In the genomic region with DNA sequence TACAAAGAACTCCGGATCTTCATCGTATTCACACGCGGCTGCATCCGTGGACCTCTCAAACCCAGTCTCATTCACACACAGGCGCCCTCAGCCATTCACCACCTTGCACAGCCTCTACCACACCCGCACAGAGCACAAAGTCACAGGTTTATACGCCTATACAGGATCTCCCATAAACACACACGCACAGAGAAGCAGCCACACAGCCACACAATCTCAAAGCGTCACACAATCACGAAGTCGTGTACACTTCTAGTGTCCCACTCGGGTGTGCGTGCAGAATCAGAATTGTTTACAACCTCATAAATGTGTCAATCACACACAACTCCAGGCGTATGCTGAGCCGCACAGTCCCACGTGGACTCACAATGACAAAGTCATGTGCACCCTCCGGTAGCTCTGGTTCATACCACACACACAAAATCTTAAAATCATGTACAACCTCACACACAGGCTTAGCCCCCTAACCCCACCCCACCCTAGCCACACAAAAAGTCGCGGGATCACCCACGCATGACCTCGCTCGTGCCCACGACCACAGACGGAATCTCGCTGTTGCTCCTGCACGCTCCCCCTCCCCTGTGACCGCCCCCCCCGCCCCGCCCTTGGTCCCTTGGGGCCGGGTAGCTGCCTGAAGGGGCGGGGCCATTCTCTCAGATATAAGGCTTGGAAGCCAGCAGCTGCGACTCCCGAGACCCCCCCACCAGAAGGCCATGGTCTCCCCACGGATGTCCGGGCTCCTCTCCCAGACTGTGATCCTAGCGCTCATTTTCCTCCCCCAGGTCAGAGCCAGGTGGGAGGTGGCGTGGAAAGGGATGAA, we compare ENCODE assay signal across 9 cellular contexts. TPM values are rescaled to one million over a fixed set of nuclear protein-coding genes. Genes with fewer than 3 reads are reported as not detected.
DNase-seq lines count a peak whose midpoint lies in the region; ATAC-seq lines count a peak whose summit lies in the region.
"Had no signal": no experiment of that assay in that cellular context is flagged by ENCODE, and none has a peak within 500 bp of the region (broad histone marks: within the 10 kb centered on the region; RNA-seq: fewer than 3 reads in every experiment).

A gene with protein sequence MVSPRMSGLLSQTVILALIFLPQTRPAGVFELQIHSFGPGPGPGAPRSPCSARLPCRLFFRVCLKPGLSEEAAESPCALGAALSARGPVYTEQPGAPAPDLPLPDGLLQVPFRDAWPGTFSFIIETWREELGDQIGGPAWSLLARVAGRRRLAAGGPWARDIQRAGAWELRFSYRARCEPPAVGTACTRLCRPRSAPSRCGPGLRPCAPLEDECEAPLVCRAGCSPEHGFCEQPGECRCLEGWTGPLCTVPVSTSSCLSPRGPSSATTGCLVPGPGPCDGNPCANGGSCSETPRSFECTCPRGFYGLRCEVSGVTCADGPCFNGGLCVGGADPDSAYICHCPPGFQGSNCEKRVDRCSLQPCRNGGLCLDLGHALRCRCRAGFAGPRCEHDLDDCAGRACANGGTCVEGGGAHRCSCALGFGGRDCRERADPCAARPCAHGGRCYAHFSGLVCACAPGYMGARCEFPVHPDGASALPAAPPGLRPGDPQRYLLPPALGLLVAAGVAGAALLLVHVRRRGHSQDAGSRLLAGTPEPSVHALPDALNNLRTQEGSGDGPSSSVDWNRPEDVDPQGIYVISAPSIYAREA (plus strand): TSS at position 686 of the 820 bp plus-strand sequence. CDS start 28 bp downstream, at position 714.

- H3K4me1 Mint-ChIP-seq in activated CD8-positive, alpha-beta T cell treated with anti-CD3 and anti-CD28 coated beads, Interleukin-2, amount 10 ng/mL, durations not matched to agents 7 days and 5 days (ENCODE audit: low read depth) = peaks cover 23% of the 10 kb centered on the region

- POLR2A ChIA-PET in activated CD8-positive, alpha-beta T cell treated with anti-CD3 and anti-CD28 coated beads, Interleukin-2, amount 10 ng/mL, durations not matched to agents 7 days and 5 days (lab: Charles Lee) = interaction anchor here (0.7 to 1.6 kb wide), 3 partner anchors 12 to 63 kb away, joined by 3 read pairs; a partner anchor contains a TSS

- H3K36me3 ChIP-seq in ES-I3 (ENCODE audit: insufficient read depth, low read length) = no peaks in the 10 kb centered on the region

- H3K9me3 ChIP-seq in ES-I3 (ENCODE audit: control insufficient read depth, insufficient read depth, low read length) = no peaks in the 10 kb centered on the region

- peak within 1 kb of the TSS; percentile 65 for H3K9ac ChIP-seq in ES-I3 (ENCODE audit: low read depth, low read length)

- peaks cover 3% of the 10 kb centered on the region; the same call in 1 of the 2 replicates for H3K4me1 ChIP-seq in ES-I3 (ENCODE audit: insufficient read depth, low read length)

- peaks cover 2% of the 10 kb centered on the region for H3K36me3 Mint-ChIP-seq in activated CD8-positive, alpha-beta T cell treated with anti-CD3 and anti-CD28 coated beads, Interleukin-2, amount 10 ng/mL, durations not matched to agents 7 days and 5 days (ENCODE audit: low read depth)

- H3K4me3 Mint-ChIP-seq in activated CD8-positive, alpha-beta T cell treated with anti-CD3 and anti-CD28 coated beads, Interleukin-2, amount 10 ng/mL, durations not matched to agents 7 days and 5 days = peak within 1 kb of the TSS; percentile 18

- peaks cover 45% of the 10 kb centered on the region for H3K27me3 Mint-ChIP-seq in activated CD8-positive, alpha-beta T cell treated with anti-CD3 and anti-CD28 coated beads, Interleukin-2, amount 10 ng/mL, durations not matched to agents 7 days and 5 days (ENCODE audit: low read depth)

- ATAC-seq in activated CD8-positive, alpha-beta T cell treated with anti-CD3 and anti-CD28 coated beads, Interleukin-2, amount 10 ng/mL, durations not matched to agents 7 days and 5 days = peak; percentile 27
- ATAC-seq in left colon = peak; percentile 79
- ATAC-seq in left ventricle myocardium superior = no peak
- ATAC-seq in HG03521 (IDR thresholded peaks at IDR 0.05; ENCODE audit: unreplicated experiment) = no peak

- H3K27ac Mint-ChIP-seq in activated CD8-positive, alpha-beta T cell treated with anti-CD3 and anti-CD28 coated beads, Interleukin-2, amount 10 ng/mL, durations not matched to agents 7 days and 5 days = no peak within 1 kb of the TSS

- DNase-seq in NCI-H187 treated with DMSO at 0.1 percent for 48 hours (lab: John Stamatoyannopoulos, UW) (peak; percentile 58), left colon (peak in 1 of 2 donors; percentile 16), globus pallidus (ENCODE audit: low spot score) (no peak), ureter (ENCODE audit: low spot score) (no peak), left ventricle myocardium superior (no peak)
- no peak for DNase-seq in activated CD8-positive, alpha-beta T cell treated with anti-CD3 and anti-CD28 coated beads, Interleukin-2, amount 10 ng/mL, durations not matched to agents 7 days and 5 days

- intact Hi-C loops in left colon (cut with DNase I, micrococcal nuclease) (no loop called here), left ventricle myocardium superior (cut with micrococcal nuclease) (no loop called here)

- no peaks in the 10 kb centered on the region for H3K9me3 Mint-ChIP-seq in activated CD8-positive, alpha-beta T cell treated with anti-CD3 and anti-CD28 coated beads, Interleukin-2, amount 10 ng/mL, durations not matched to agents 7 days and 5 days (ENCODE audit: insufficient read depth)

- CTCF ChIA-PET in activated CD8-positive, alpha-beta T cell treated with anti-CD3 and anti-CD28 coated beads, Interleukin-2, amount 10 ng/mL, durations not matched to agents 7 days and 5 days (lab: Charles Lee) = interaction anchor here (1.0 to 2.5 kb wide), 5 partner anchors 24 to 129 kb away, joined by 3 to 6 read pairs (median 6); a partner anchor contains a TSS

RNA-seq across cellular contexts. Expression of the gene that starts here (rescaled TPM):
- total RNA-seq in activated CD8-positive, alpha-beta T cell treated with anti-CD3 and anti-CD28 coated beads, Interleukin-2, amount 10 ng/mL, durations not matched to agents 7 days and 5 days = under 1 TPM; 0.26 to 0.29 TPM
- total RNA-seq in left colon = under 1 TPM in 1 of 2 donors, not detected in 1; 0.12 TPM
- total RNA-seq in ureter = not detected
- not detected for total RNA-seq in left ventricle myocardium superior
- total RNA-seq: liver had no signal

Comparison
In these comparisons a context has a peak if more than half of its experiments do, and no peak if none do; other contexts are left out.
1. Peak in ATAC-seq in activated CD8-positive, alpha-beta T cell treated with anti-CD3 and anti-CD28 coated beads, Interleukin-2, amount 10 ng/mL, durations not matched to agents 7 days and 5 days; RNA of the gene not detected or under 1 TPM.
2. Peak in ATAC-seq in left colon; RNA of the gene not detected or under 1 TPM.